Comparison of ENCODE assay signal across 29 cellular contexts in genomic region chr1:71755441-71755840, GRCh38.
"Had no signal": no experiment of that assay in that cellular context is flagged by ENCODE, and none has a peak within 500 bp of the region (broad histone marks: within the 10 kb centered on the region; RNA-seq: fewer than 3 reads in every experiment).

No MANE protein-coding gene starts in this region.

- H3K27ac ChIP-seq: body of pancreas, breast epithelium, Peyer's patch, WERI-Rb-1 had no signal

- H3K36me3 ChIP-seq: breast epithelium, Peyer's patch, WERI-Rb-1 had no signal

- H3K4me1 Mint-ChIP-seq: activated CD4-positive, alpha-beta T cell treated with anti-CD3 and anti-CD28 coated beads, Interleukin-2, amount 10 ng/mL, durations not matched to agents 24 days and 14 days; activated naive CD4-positive, alpha-beta T cell treated with anti-CD3 and anti-CD28 coated beads, Interleukin-2, amount 50 U/mL, for 24 hours; activated naive CD8-positive, alpha-beta T cell treated with anti-CD3 and anti-CD28 coated beads, Interleukin-2, amount 10 ng/mL, durations not matched to agents 7 days and 5 days had no signal

- H3K4me3 ChIP-seq: body of pancreas, breast epithelium, K562, Peyer's patch had no signal

- H3K36me3 Mint-ChIP-seq: activated naive CD4-positive, alpha-beta T cell treated with anti-CD3 and anti-CD28 coated beads, Interleukin-2, amount 50 U/mL, for 24 hours; activated naive CD8-positive, alpha-beta T cell treated with anti-CD3 and anti-CD28 coated beads, Interleukin-2, amount 10 ng/mL, durations not matched to agents 7 days and 5 days had no signal

- ATAC-seq: activated CD8-positive, alpha-beta T cell treated with anti-CD3 and anti-CD28 coated beads, Interleukin-2, amount 10 ng/mL, durations not matched to agents 7 days and 5 days; body of pancreas; K562; PC-3 had no signal

- H3K4me1 ChIP-seq: body of pancreas, breast epithelium, Peyer's patch had no signal

- H3K27ac Mint-ChIP-seq: activated CD4-positive, alpha-beta T cell treated with anti-CD3 and anti-CD28 coated beads, Interleukin-2, amount 10 ng/mL, durations not matched to agents 24 days and 14 days; activated CD8-positive, alpha-beta T cell treated with anti-CD3 and anti-CD28 coated beads, Interleukin-2, amount 10 ng/mL, durations not matched to agents 7 days and 5 days; activated naive CD4-positive, alpha-beta T cell treated with anti-CD3 and anti-CD28 coated beads, Interleukin-2, amount 50 U/mL, for 24 hours; activated naive CD8-positive, alpha-beta T cell treated with anti-CD3 and anti-CD28 coated beads, Interleukin-2, amount 10 ng/mL, durations not matched to agents 7 days and 5 days; activated T-cell treated with anti-CD3 and anti-CD28 coated beads, Interleukin-2, amount 50 U/mL, for 24 hours; activated T-helper 2 cell treated with anti-CD3 and anti-CD28 coated beads, Interferon-gamma antibody, Interleukin-2, Interleukin-4, amounts not matched to agents 10 μg/mL and 5 μg/mL and 100 μg/mL, durations not matched to agents 14 hours and 24 hours and 36 hours had no signal

- H3K27me3 Mint-ChIP-seq: activated CD4-positive, alpha-beta T cell treated with anti-CD3 and anti-CD28 coated beads, Interleukin-2, amount 10 ng/mL, durations not matched to agents 24 days and 14 days; activated naive CD4-positive, alpha-beta T cell treated with anti-CD3 and anti-CD28 coated beads, Interleukin-2, amount 50 U/mL, for 24 hours; activated naive CD8-positive, alpha-beta T cell treated with anti-CD3 and anti-CD28 coated beads, Interleukin-2, amount 10 ng/mL, durations not matched to agents 7 days and 5 days; activated T-cell treated with anti-CD3 and anti-CD28 coated beads, Interleukin-2, amount 50 U/mL, for 24 hours had no signal

- H3K9me3 ChIP-seq: body of pancreas, breast epithelium, Peyer's patch had no signal

- H3K27me3 ChIP-seq: body of pancreas, breast epithelium, Peyer's patch had no signal

- H3K4me3 Mint-ChIP-seq: activated CD4-positive, alpha-beta T cell treated with anti-CD3 and anti-CD28 coated beads, Interleukin-2, amount 10 ng/mL, durations not matched to agents 24 days and 14 days; activated CD8-positive, alpha-beta T cell treated with anti-CD3 and anti-CD28 coated beads, Interleukin-2, amount 10 ng/mL, durations not matched to agents 7 days and 5 days; activated naive CD4-positive, alpha-beta T cell treated with anti-CD3 and anti-CD28 coated beads, Interleukin-2, amount 50 U/mL, for 24 hours; activated naive CD8-positive, alpha-beta T cell treated with anti-CD3 and anti-CD28 coated beads, Interleukin-2, amount 10 ng/mL, durations not matched to agents 7 days and 5 days; activated T-cell treated with anti-CD3 and anti-CD28 coated beads, Interleukin-2, amount 50 U/mL, for 24 hours had no signal

- H3K9me3 Mint-ChIP-seq: activated CD4-positive, alpha-beta T cell treated with anti-CD3 and anti-CD28 coated beads, Interleukin-2, amount 10 ng/mL, durations not matched to agents 24 days and 14 days; activated naive CD8-positive, alpha-beta T cell treated with anti-CD3 and anti-CD28 coated beads, Interleukin-2, amount 10 ng/mL, durations not matched to agents 7 days and 5 days; activated T-cell treated with anti-CD3 and anti-CD28 coated beads, Interleukin-2, amount 50 U/mL, for 24 hours; activated T-helper 2 cell treated with anti-CD3 and anti-CD28 coated beads, Interferon-gamma antibody, Interleukin-2, Interleukin-4, amounts not matched to agents 10 μg/mL and 5 μg/mL and 100 μg/mL, durations not matched to agents 14 hours and 24 hours and 36 hours had no signal

- DNase-seq: activated CD4-positive, alpha-beta T cell treated with anti-CD3 and anti-CD28 coated beads, Interleukin-2, amount 10 ng/mL, durations not matched to agents 24 days and 14 days; activated CD4-positive, alpha-beta T cell treated with anti-CD3 and anti-CD28 coated beads, Interleukin-2, amount 50 U/mL, for 4 hours; activated CD8-positive, alpha-beta T cell treated with anti-CD3 and anti-CD28 coated beads, Interleukin-2, amount 10 ng/mL, durations not matched to agents 7 days and 5 days; activated gamma-delta T cell; activated naive CD4-positive, alpha-beta T cell treated with Interleukin-2 at 50 U/mL for 16 hours; activated naive CD8-positive, alpha-beta T cell treated with anti-CD3 and anti-CD28 coated beads, Interleukin-2, amount 10 ng/mL, durations not matched to agents 7 days and 5 days; activated T-cell treated with anti-CD3 and anti-CD28 coated beads, Interleukin-2, amount 50 U/mL, for 24 hours; amygdala; body of pancreas; caudate nucleus; NCI-H1105; NCI-H1436; NCI-H187 treated with DMSO at 0.1 percent for 48 hours; NCI-H2081 treated with DMSO at 0.1 percent for 48 hours; NCI-H226; NCI-H446 treated with DMSO at 0.1 percent for 48 hours; NCI-H524; NCI-H748 treated with DMSO at 0.1 percent for 48 hours; NK-92 treated with Interleukin-12 subunit alpha and Interleukin-12 subunit beta, amount 100 ng/mL, for 24 hours; PC-3; Peyer's patch; RPMI8226; SIG-M5; T1000; WERI-Rb-1 had no signal
